In genomic region chr2:234690569-234691225, GRCh38 we compare ENCODE assay signal across 10 cellular contexts.
DNase-seq lines count a peak whose midpoint lies in the region; ATAC-seq, FAIRE-seq and TF ChIP-seq lines count a peak whose summit lies in the region.
"Had no signal": no experiment of that assay in that cellular context is flagged by ENCODE, and none has a peak within 500 bp of the region (broad histone marks: within the 10 kb centered on the region; RNA-seq: fewer than 3 reads in every experiment).

No MANE protein-coding gene starts in this region.

- peak overlapping the region; percentile 95; the same call in 1 of the 2 replicates for H2BK20ac ChIP-seq in H1 (ENCODE audit: low read length)
- no peak overlapping the region for H2BK20ac ChIP-seq in H9 (ENCODE audit: low read depth, low read length, poor library complexity, severe bottlenecking)

- no peaks in the 10 kb centered on the region for H3K27me3 ChIP-seq in H1 (replicated peaks in 1 of 4; ENCODE audit: control insufficient read depth in 3 of 4, extremely low read depth in 1 of 4, insufficient read depth in 3 of 4, low read length in 3 of 4)
- H3K27me3 ChIP-seq in H9 (ENCODE audit: insufficient read depth, low read length), result no peaks in the 10 kb centered on the region
- H3K27me3 ChIP-seq in gastroesophageal sphincter, result no peaks in the 10 kb centered on the region
- H3K27me3 ChIP-seq: ovary had no signal

- H3K27ac ChIP-seq in H1 (ENCODE audit: low read depth, low read length) (no peak overlapping the region), H9 (ENCODE audit: insufficient read length, low read depth, low read length) (no peak overlapping the region), gastroesophageal sphincter (peak overlapping the region in 2 of 4 donors; percentile 33 to 50)
- H3K27ac ChIP-seq: ovary had no signal

- peaks cover 1% of the 10 kb centered on the region for H3K36me3 Mint-ChIP-seq in osteocyte (ENCODE audit: unreplicated experiment)
- H3K36me3 Mint-ChIP-seq in H9 (ENCODE audit: insufficient read depth in 1 of 3, low read depth in 3 of 3), result peaks cover 14 to 30% (median 15%) of the 10 kb centered on the region in 3 experiments

- H2BK5ac ChIP-seq in H1 (ENCODE audit: low read depth, low read length), result 0 out of 2 replicates have a peak overlapping the region, but pooled peaks have one; percentile 21
- H2BK5ac ChIP-seq in H9 (ENCODE audit: insufficient read length, low read length), result no peak overlapping the region

- WGBS in H1 (ENCODE audit: extremely low coverage in 1 of 2, insufficient coverage in 1 of 2, insufficient read length in 1 of 2, insufficient replicate concordance in 2 of 2, low coverage in 1 of 2, low lambda C conversion rate in 2 of 2, missing lambda C conversion rate in 1 of 2), 2 experiments, result 79% methylated on average over 8 of the region's 8 CpGs; no CpG with 5 or more reads in 1 of the 2 experiments
- WGBS in H9 (ENCODE audit: extremely low coverage, insufficient read length, low lambda C conversion rate), result no CpG with 5 or more reads among the region's 8 CpGs
- 9 to 11% methylated on average over 7 of the region's 8 CpGs for WGBS in gastroesophageal sphincter (ENCODE audit: low coverage in 1 of 2), 2 donors

- DNase-seq in LHCN-M2 (ENCODE audit: low read depth) (peak; percentile 27), NCI-H446 treated with DMSO at 0.1 percent for 48 hours (lab: John Stamatoyannopoulos, UW) (peak; percentile 57), H1 (ENCODE audit: low read depth in 1 of 2, low spot score in 2 of 2) (peak in 1 of 2 experiments; percentile 19), osteocyte (ENCODE audit: extremely low spot score, unreplicated experiment) (peak; percentile 36), amygdala (lab: John Stamatoyannopoulos, UW) (no peak), H9 (no peak), putamen (ENCODE audit: low spot score) (no peak)
- DNase-seq: heart right ventricle, ovary had no signal

- no peak overlapping the region for H3K27ac Mint-ChIP-seq in osteocyte (ENCODE audit: unreplicated experiment)
- peak overlapping the region in 1 of 3 experiments; percentile 68; a peak in 1 of 7 replicates for H3K27ac Mint-ChIP-seq in H9

- H3K4me1 Mint-ChIP-seq in osteocyte (ENCODE audit: unreplicated experiment) (peaks cover 33% of the 10 kb centered on the region), H9 (peaks cover 38 to 50% of the 10 kb centered on the region in 2 experiments)

- H3K36me3 ChIP-seq in H1 (ENCODE audit: control insufficient read depth in 2 of 4, insufficient read depth in 4 of 4, low read length in 3 of 4) (no peaks in the 10 kb centered on the region), gastroesophageal sphincter (no peaks in the 10 kb centered on the region)
- H3K36me3 ChIP-seq: heart right ventricle, ovary had no signal

- H2AFZ ChIP-seq in H1 (ENCODE audit: low read length) (no peak overlapping the region), H9 (ENCODE audit: low read length) (no peak overlapping the region)

- H3T11ph ChIP-seq in H9 (ENCODE audit: low read length), result no peak overlapping the region

- H3K23ac ChIP-seq in H1 (ENCODE audit: insufficient read length) (no peak overlapping the region), H9 (ENCODE audit: insufficient read length, low read depth, low read length) (no peak overlapping the region)

- H2AK5ac ChIP-seq in H1 (ENCODE audit: low read depth, low read length) (peak overlapping the region; percentile 56; the same call in 1 of the 2 replicates), H9 (ENCODE audit: insufficient read length, low read length) (no peak overlapping the region)

- TF ChIP-seq RAD21 in H1 (IDR thresholded peaks at IDR 0.05 in 1 of 2, conservative IDR thresholded peaks at IDR 0.05 in 1 of 2; ENCODE audit: low read depth in 2 of 2, low read length in 2 of 2), result no peak

- FAIRE-seq in H1 (lab: Jason Lieb, UNC), result no peak

- CTCF ChIA-PET in H1 (lab: Charles Lee; ENCODE audit: partially characterized antibody), result interaction anchor here (1.0 to 2.5 kb wide), 3 partner anchors 12 to 21 kb away, joined by 3 to 7 read pairs (median 5); no protein-coding TSS in a partner anchor

- H3K4me2 ChIP-seq in H1 (ENCODE audit: insufficient read depth in 1 of 2, low read depth in 2 of 2, low read length in 2 of 2) (no peak overlapping the region), H9 (ENCODE audit: insufficient read depth, insufficient read length, low read length) (no peak overlapping the region)

- H3K79me2 ChIP-seq in H1 (ENCODE audit: control insufficient read depth in 1 of 2, insufficient read depth in 2 of 2, low read length in 2 of 2) (no peaks in the 10 kb centered on the region), H9 (ENCODE audit: insufficient read depth, low read length) (no peaks in the 10 kb centered on the region)

- H4K91ac ChIP-seq in H1 (replicated peaks; ENCODE audit: insufficient read length, low read length) (peak overlapping the region; percentile 46), H9 (ENCODE audit: insufficient read length, low read depth, low read length) (no peak overlapping the region)

- peaks cover 4% of the 10 kb centered on the region; the same call in 1 of the 2 replicates for H3K23me2 ChIP-seq in H1 (ENCODE audit: low read depth, low read length)
- H3K23me2 ChIP-seq in H9 (ENCODE audit: insufficient read length, low read depth, low read length, poor library complexity, severe bottlenecking), result no peaks in the 10 kb centered on the region

- H3K4me3 Mint-ChIP-seq in osteocyte (ENCODE audit: unreplicated experiment), result no peak overlapping the region
- H3K4me3 Mint-ChIP-seq in H9, result no peak overlapping the region

- H3K27me3 Mint-ChIP-seq in osteocyte (ENCODE audit: unreplicated experiment) (no peaks in the 10 kb centered on the region), H9 (ENCODE audit: low read depth) (no peaks in the 10 kb centered on the region; the same call in none of the 2 replicates)

- no peak overlapping the region for H3K18ac ChIP-seq in H1 (ENCODE audit: extremely low read depth, low read length)
- no peak overlapping the region for H3K18ac ChIP-seq in H9 (ENCODE audit: insufficient read length, low read depth, low read length)

- no peak overlapping the region for H3K9ac ChIP-seq in H1 (replicated peaks in 1 of 4; ENCODE audit: extremely low read depth in 1 of 4, low read depth in 3 of 4, low read length in 3 of 4)
- H3K9ac ChIP-seq in H9 (ENCODE audit: extremely low read depth, insufficient read length, low read length), result no peak overlapping the region

- no peak overlapping the region; the same call in 1 of the 2 replicates for H2BK15ac ChIP-seq in H1 (ENCODE audit: low read length)
- H2BK15ac ChIP-seq in H9 (ENCODE audit: low read depth, low read length), result no peak overlapping the region

- H3K9me3 Mint-ChIP-seq in osteocyte (ENCODE audit: unreplicated experiment), result no peaks in the 10 kb centered on the region
- peaks cover 18% of the 10 kb centered on the region in 2 experiments for H3K9me3 Mint-ChIP-seq in H9

- H2BK120ac ChIP-seq in H1 (replicated peaks; ENCODE audit: low read depth, low read length) (peak overlapping the region; percentile 5), H9 (ENCODE audit: low read depth, low read length, poor library complexity, severe bottlenecking) (no peak overlapping the region)

- H3K4ac ChIP-seq in H1 (replicated peaks; ENCODE audit: insufficient read length, low read depth, low read length) (no peak overlapping the region), H9 (ENCODE audit: low read depth, low read length) (no peak overlapping the region)

- no peak overlapping the region for H3K56ac ChIP-seq in H1 (replicated peaks; ENCODE audit: insufficient read length, low read depth, low read length)
- H3K56ac ChIP-seq in H9 (ENCODE audit: insufficient read length, low read depth, low read length), result no peak overlapping the region

- no peak for TF ChIP-seq POLR2A in H1 (IDR thresholded peaks at IDR 0.05; ENCODE audit: control extremely low read depth in 1 of 2, low read depth in 2 of 2, low read length in 2 of 2)
- TF ChIP-seq POLR2A in gastroesophageal sphincter (IDR thresholded peaks at IDR 0.05), result no peak

- H3K79me1 ChIP-seq in H1 (ENCODE audit: low read depth, low read length) (no peaks in the 10 kb centered on the region), H9 (ENCODE audit: insufficient read depth, low read depth, low read length, poor library complexity, severe bottlenecking) (no peaks in the 10 kb centered on the region)

- no peak overlapping the region for H3K14ac ChIP-seq in H1 (ENCODE audit: insufficient read length)
- no peak overlapping the region for H3K14ac ChIP-seq in H9 (ENCODE audit: insufficient read depth, low read length)

- H3K4me3 ChIP-seq in H1 (ENCODE audit: extremely low read depth in 1 of 4, insufficient read depth in 2 of 4, low read depth in 3 of 4, low read length in 4 of 4) (no peak overlapping the region), gastroesophageal sphincter (no peak overlapping the region)
- H3K4me3 ChIP-seq: heart right ventricle, ovary had no signal

- H3K4me1 ChIP-seq in H1 (replicated peaks in 1 of 4; ENCODE audit: control insufficient read depth in 3 of 4, insufficient read depth in 4 of 4, low read length in 3 of 4), result peaks cover 2 to 14% (median 7%) of the 10 kb centered on the region in 4 experiments; a peak in 5 of 7 replicates
- H3K4me1 ChIP-seq in H9 (ENCODE audit: insufficient read depth, low read length), result peaks cover 5% of the 10 kb centered on the region; the same call in 1 of the 2 replicates
- H3K4me1 ChIP-seq in gastroesophageal sphincter, result peaks cover 2 to 34% (median 8%) of the 10 kb centered on the region in 3 donors

- no peak for ATAC-seq in gastroesophageal sphincter

- TF ChIP-seq CTCF in H1 (IDR thresholded peaks at IDR 0.05; ENCODE audit: control extremely low read depth in 1 of 3, insufficient read depth in 1 of 3, low read depth in 1 of 3, low read length in 3 of 3) (no peak), osteocyte (IDR thresholded peaks at IDR 0.05) (no peak), H9 (conservative IDR thresholded peaks at IDR 0.05) (no peak), gastroesophageal sphincter (IDR thresholded peaks at IDR 0.05) (no peak)

- H2BK12ac ChIP-seq in H1 (ENCODE audit: low read depth, low read length) (peak overlapping the region; percentile 81; the same call in 1 of the 2 replicates), H9 (ENCODE audit: insufficient read length, low read depth, low read length) (no peak overlapping the region)

- H4K20me1 ChIP-seq in H1 (replicated peaks in 1 of 2; ENCODE audit: control insufficient read depth in 1 of 2, insufficient read depth in 2 of 2, low read length in 2 of 2) (no peaks in the 10 kb centered on the region), H9 (ENCODE audit: control insufficient read depth, insufficient read depth, insufficient read length) (peaks cover 7% of the 10 kb centered on the region)

- POLR2A ChIA-PET in H1 (lab: Charles Lee; ENCODE audit: partially characterized antibody), result interaction anchor here (0.7 to 1.5 kb wide), 2 partner anchors 11 to 96 kb away, joined by 3 read pairs; no protein-coding TSS in a partner anchor

- H4K5ac ChIP-seq in H1 (ENCODE audit: insufficient read length, low read depth, low read length) (no peak overlapping the region), H9 (ENCODE audit: insufficient read length, low read depth, low read length) (no peak overlapping the region)

- TF ChIP-seq EP300 in H1 (IDR thresholded peaks at IDR 0.05; ENCODE audit: borderline replicate concordance in 1 of 2, low read depth in 2 of 2, low read length in 2 of 2), result no peak
- no peak for TF ChIP-seq EP300 in gastroesophageal sphincter (IDR thresholded peaks at IDR 0.05)

- H3K9me3 ChIP-seq in H1 (ENCODE audit: insufficient read depth in 2 of 2, low read depth in 1 of 2, low read length in 1 of 2) (peaks cover 13 to 15% of the 10 kb centered on the region in 2 experiments; a peak in 3 of 4 replicates), H9 (ENCODE audit: control insufficient read depth, low read depth, low read length) (peaks cover 8% of the 10 kb centered on the region), gastroesophageal sphincter (no peaks in the 10 kb centered on the region)
- H3K9me3 ChIP-seq: ovary had no signal

- no peak overlapping the region for H4K8ac ChIP-seq in H1 (ENCODE audit: extremely low read depth, insufficient read depth, low read length)
- H4K8ac ChIP-seq in H9 (replicated peaks; ENCODE audit: insufficient read length, low read depth, low read length), result no peak overlapping the region

Comparison
In these comparisons a context has a peak if more than half of its experiments do, and no peak if none do; other contexts are left out.
1. DNase-seq: peak in LHCN-M2 (single experiment), NCI-H446 treated with DMSO at 0.1 percent for 48 hours (single experiment) and osteocyte (single experiment); none in amygdala (0 of 56), H9 (single experiment) and putamen (single experiment).